ENCODE assay signal across 18 cellular contexts in genomic region chr3:105222568-105223093, GRCh38.
DNase-seq lines count a peak whose midpoint lies in the region; ATAC-seq, FAIRE-seq and TF ChIP-seq lines count a peak whose summit lies in the region.
"Had no signal": no experiment of that assay in that cellular context is flagged by ENCODE, and none has a peak within 500 bp of the region (broad histone marks: within the 10 kb centered on the region; RNA-seq: fewer than 3 reads in every experiment).

No MANE protein-coding gene starts in this region.

- intact Hi-C loops in CD4-positive, alpha-beta memory T cell (cut with micrococcal nuclease), result no loop called here
- intact Hi-C loops in cardiac septum (cut with DNase I), result no loop called here

- POLR2A ChIA-PET in CD4-positive, alpha-beta memory T cell (lab: Charles Lee; ENCODE audit: partially characterized antibody), result no interaction called here

- no peaks in the 10 kb centered on the region for H3K36me3 ChIP-seq in GM23338 (ENCODE audit: insufficient read depth)
- H3K36me3 ChIP-seq in SK-N-MC (ENCODE audit: insufficient read depth, low read length), result no peaks in the 10 kb centered on the region
- no peaks in the 10 kb centered on the region for H3K36me3 ChIP-seq in keratinocyte (ENCODE audit: control insufficient read depth in 2 of 2, extremely low read depth in 1 of 2, insufficient read depth in 2 of 2, low read length in 2 of 2)
- H3K36me3 ChIP-seq in CD4-positive, alpha-beta memory T cell (ENCODE audit: insufficient read depth, low read length), result no peaks in the 10 kb centered on the region

- H3K9me3 Mint-ChIP-seq in GM23338, result peaks cover 4% of the 10 kb centered on the region; the same call in 2 of the 3 replicates
- H3K9me3 Mint-ChIP-seq in CD4-positive, alpha-beta memory T cell, result peaks cover 0 to 3% (median 0%) of the 10 kb centered on the region in 8 donors

- H3K9me3 ChIP-seq in SK-N-MC (ENCODE audit: low read depth, low read length), result no peaks in the 10 kb centered on the region
- no peaks in the 10 kb centered on the region for H3K9me3 ChIP-seq in keratinocyte (ENCODE audit: control insufficient read depth, low read depth, low read length)
- no peaks in the 10 kb centered on the region for H3K9me3 ChIP-seq in CD4-positive, alpha-beta memory T cell (ENCODE audit: control insufficient read depth in 1 of 2, low read length in 2 of 2)

- H4K20me1 ChIP-seq in GM23338 (replicated peaks; ENCODE audit: insufficient read depth) (no peaks in the 10 kb centered on the region), keratinocyte (ENCODE audit: control insufficient read depth, extremely low read depth, insufficient read depth, low read length) (no peaks in the 10 kb centered on the region)

- no peaks in the 10 kb centered on the region for H3K9me2 ChIP-seq in GM23338 (ENCODE audit: insufficient read depth)

- dilution Hi-C loops in keratinocyte (cut with MboI; ENCODE audit: extremely low pct_ligation_motif_present, low sequenced_read_pairs), result no loop called here

- H3K27ac ChIP-seq in GM23338 (ENCODE audit: low read depth) (no peak overlapping the region), SK-N-MC (no peak overlapping the region), keratinocyte (ENCODE audit: control insufficient read depth, insufficient read depth, low read length) (no peak overlapping the region)
- H3K27ac ChIP-seq in CD4-positive, alpha-beta memory T cell (ENCODE audit: low read depth, low read length), result no peak overlapping the region

- H3K36me3 Mint-ChIP-seq in GM23338 (ENCODE audit: low read depth), result 0 out of 3 replicates have a peak, but pooled peaks cover 5% of the 10 kb centered on the region
- H3K36me3 Mint-ChIP-seq in CD4-positive, alpha-beta memory T cell, result no peaks in the 10 kb centered on the region
- H3K36me3 Mint-ChIP-seq: CD4-positive, CD25-positive, alpha-beta regulatory T cell had no signal

- H3K4me2 ChIP-seq in GM23338 (no peak overlapping the region), keratinocyte (ENCODE audit: control insufficient read depth, extremely low read depth, insufficient read depth, low read depth, low read length) (no peak overlapping the region)

- H3K4me1 Mint-ChIP-seq in GM23338, result no peaks in the 10 kb centered on the region
- H3K4me1 Mint-ChIP-seq in CD4-positive, alpha-beta memory T cell, result no peaks in the 10 kb centered on the region
- H3K4me1 Mint-ChIP-seq: CD4-positive, CD25-positive, alpha-beta regulatory T cell had no signal

- H3K79me2 ChIP-seq in GM23338 (replicated peaks; ENCODE audit: insufficient read depth) (no peaks in the 10 kb centered on the region), keratinocyte (ENCODE audit: control insufficient read depth, insufficient read depth, low read length) (no peaks in the 10 kb centered on the region)

- H3K4me1 ChIP-seq in GM23338 (ENCODE audit: insufficient read depth), result no peaks in the 10 kb centered on the region
- no peaks in the 10 kb centered on the region for H3K4me1 ChIP-seq in keratinocyte (ENCODE audit: control insufficient read depth, extremely low read depth, insufficient read depth, low read length)
- no peaks in the 10 kb centered on the region for H3K4me1 ChIP-seq in CD4-positive, alpha-beta memory T cell (ENCODE audit: insufficient read depth, low read length)

- CTCF ChIA-PET in CD4-positive, alpha-beta memory T cell (lab: Charles Lee; ENCODE audit: partially characterized antibody), result no interaction called here

- no peak overlapping the region for H3K27ac Mint-ChIP-seq in GM23338
- no peak overlapping the region for H3K27ac Mint-ChIP-seq in CD4-positive, alpha-beta memory T cell
- H3K27ac Mint-ChIP-seq: CD4-positive, CD25-positive, alpha-beta regulatory T cell had no signal

- TF ChIP-seq CTCF in GM23338 (conservative IDR thresholded peaks at IDR 0.05; ENCODE audit: low read depth in 2 of 2), result peak; percentile 32 to 53
- peak in 1 of 3 experiments; percentile 52 for TF ChIP-seq CTCF in keratinocyte (optimal IDR thresholded peaks at IDR 0.05 in 1 of 3, IDR thresholded peaks at IDR 0.05 in 1 of 3, conservative IDR thresholded peaks at IDR 0.05 in 1 of 3; ENCODE audit: extremely low read depth in 1 of 3, insufficient read depth in 2 of 3, low read length in 3 of 3)

- no peak overlapping the region for H3K4me3 Mint-ChIP-seq in GM23338
- H3K4me3 Mint-ChIP-seq in CD4-positive, alpha-beta memory T cell, result no peak overlapping the region
- H3K4me3 Mint-ChIP-seq: CD4-positive, CD25-positive, alpha-beta regulatory T cell had no signal

- no peak for ATAC-seq in GM23338

- H3K27me3 Mint-ChIP-seq in GM23338 (ENCODE audit: insufficient read depth, low read depth, poor library complexity), result no peaks in the 10 kb centered on the region
- H3K27me3 Mint-ChIP-seq in CD4-positive, alpha-beta memory T cell, result peaks cover 0 to 3% of the 10 kb centered on the region in 2 donors

- FAIRE-seq in keratinocyte (lab: Jason Lieb, UNC), result peak; percentile 13
- FAIRE-seq: H54 had no signal

- no peak overlapping the region for H3K4me3 ChIP-seq in GM23338
- H3K4me3 ChIP-seq in SK-N-MC, result peak overlapping the region; percentile 59
- H3K4me3 ChIP-seq in keratinocyte (ENCODE audit: control insufficient read depth in 2 of 3, extremely low read depth in 1 of 3, insufficient read depth in 2 of 3, low read depth in 1 of 3, low read length in 3 of 3), result no peak overlapping the region
- no peak overlapping the region for H3K4me3 ChIP-seq in CD4-positive, alpha-beta memory T cell (ENCODE audit: low read length in 2 of 2)

- DNase-seq in GM23338 (ENCODE audit: low spot score) (peak; percentile 21), NCI-H1105 (lab: John Stamatoyannopoulos, UW) (peak; percentile 21), SK-N-MC (ENCODE audit: low read depth, low spot score) (peak; percentile 69), keratinocyte (ENCODE audit: low read depth, low spot score) (no peak), globus pallidus (ENCODE audit: low spot score) (no peak), cardiac septum (ENCODE audit: low spot score) (no peak)
- DNase-seq in CD4-positive, alpha-beta memory T cell, result no peak
- DNase-seq: ACHN; Calu3; CD4-positive, CD25-positive, alpha-beta regulatory T cell; DMS79; GF-D8; KBM-7; NCI-H1092; NCI-H1694 treated with DMSO at 0.1 percent for 48 hours; NCI-H510A treated with DMSO at 0.1 percent for 48 hours; SW 1271 had no signal

- no peaks in the 10 kb centered on the region for H3K9me1 ChIP-seq in keratinocyte (ENCODE audit: control insufficient read depth, extremely low read depth, insufficient read depth, low read length)

- no peaks in the 10 kb centered on the region for H3F3A ChIP-seq in GM23338 (replicated peaks; ENCODE audit: low read depth)

- no peak overlapping the region for H3K9ac ChIP-seq in SK-N-MC (ENCODE audit: insufficient read length)
- H3K9ac ChIP-seq in keratinocyte (ENCODE audit: control insufficient read depth, extremely low read depth, insufficient read depth, low read length), result no peak overlapping the region

- H3K27me3 ChIP-seq in GM23338 (ENCODE audit: insufficient read depth), result no peaks in the 10 kb centered on the region
- H3K27me3 ChIP-seq in keratinocyte (ENCODE audit: control insufficient read depth, extremely low read depth, insufficient read depth, low read length), result no peaks in the 10 kb centered on the region
- H3K27me3 ChIP-seq in CD4-positive, alpha-beta memory T cell (ENCODE audit: insufficient read depth, low read length), result no peaks in the 10 kb centered on the region

- H2AFZ ChIP-seq in GM23338, result peak overlapping the region; percentile 3; the same call in 1 of the 2 replicates
- H2AFZ ChIP-seq in keratinocyte (ENCODE audit: control insufficient read depth, low read length), result no peak overlapping the region

TF ChIP-seq in GM23338, 12 proteins besides CTCF, POLR2A, EP300 and RAD21 (continues in another document):
- TF ChIP-seq EZH2phosphoT487 (IDR thresholded peaks at IDR 0.05; ENCODE audit: unreplicated experiment) (no peak), ZNF114 (CRISPR knock-in tag; IDR thresholded peaks at IDR 0.05) (no peak), NANOG (IDR thresholded peaks at IDR 0.05; ENCODE audit: borderline replicate concordance) (no peak)
- TF ChIP-seq, protein P1, sequence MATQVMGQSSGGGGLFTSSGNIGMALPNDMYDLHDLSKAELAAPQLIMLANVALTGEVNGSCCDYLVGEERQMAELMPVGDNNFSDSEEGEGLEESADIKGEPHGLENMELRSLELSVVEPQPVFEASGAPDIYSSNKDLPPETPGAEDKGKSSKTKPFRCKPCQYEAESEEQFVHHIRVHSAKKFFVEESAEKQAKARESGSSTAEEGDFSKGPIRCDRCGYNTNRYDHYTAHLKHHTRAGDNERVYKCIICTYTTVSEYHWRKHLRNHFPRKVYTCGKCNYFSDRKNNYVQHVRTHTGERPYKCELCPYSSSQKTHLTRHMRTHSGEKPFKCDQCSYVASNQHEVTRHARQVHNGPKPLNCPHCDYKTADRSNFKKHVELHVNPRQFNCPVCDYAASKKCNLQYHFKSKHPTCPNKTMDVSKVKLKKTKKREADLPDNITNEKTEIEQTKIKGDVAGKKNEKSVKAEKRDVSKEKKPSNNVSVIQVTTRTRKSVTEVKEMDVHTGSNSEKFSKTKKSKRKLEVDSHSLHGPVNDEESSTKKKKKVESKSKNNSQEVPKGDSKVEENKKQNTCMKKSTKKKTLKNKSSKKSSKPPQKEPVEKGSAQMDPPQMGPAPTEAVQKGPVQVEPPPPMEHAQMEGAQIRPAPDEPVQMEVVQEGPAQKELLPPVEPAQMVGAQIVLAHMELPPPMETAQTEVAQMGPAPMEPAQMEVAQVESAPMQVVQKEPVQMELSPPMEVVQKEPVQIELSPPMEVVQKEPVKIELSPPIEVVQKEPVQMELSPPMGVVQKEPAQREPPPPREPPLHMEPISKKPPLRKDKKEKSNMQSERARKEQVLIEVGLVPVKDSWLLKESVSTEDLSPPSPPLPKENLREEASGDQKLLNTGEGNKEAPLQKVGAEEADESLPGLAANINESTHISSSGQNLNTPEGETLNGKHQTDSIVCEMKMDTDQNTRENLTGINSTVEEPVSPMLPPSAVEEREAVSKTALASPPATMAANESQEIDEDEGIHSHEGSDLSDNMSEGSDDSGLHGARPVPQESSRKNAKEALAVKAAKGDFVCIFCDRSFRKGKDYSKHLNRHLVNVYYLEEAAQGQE (IDR thresholded peaks at IDR 0.05; ENCODE audit: unreplicated experiment), result no peak

Comparison
In these comparisons a context has a peak if more than half of its experiments do, and no peak if none do; other contexts are left out.
1. DNase-seq: peak in GM23338 (single experiment), NCI-H1105 (single experiment) and SK-N-MC (single experiment); none in keratinocyte (single experiment), CD4-positive, alpha-beta memory T cell (0 of 5), globus pallidus (single experiment) and cardiac septum (single experiment).